21 cellular contexts compared by ENCODE assay signal in genomic region chr9:112446518-112446917, GRCh38. TPM values are rescaled to one million over a fixed set of nuclear protein-coding genes. Genes with fewer than 3 reads are reported as not detected.
DNase-seq lines count a peak whose midpoint lies in the region; ATAC-seq and TF ChIP-seq lines count a peak whose summit lies in the region.
"Had no signal": no experiment of that assay in that cellular context is flagged by ENCODE, and none has a peak within 500 bp of the region (broad histone marks: within the 10 kb centered on the region; RNA-seq: fewer than 3 reads in every experiment).

No MANE protein-coding gene starts in this region.

- DNase-seq in ascending aorta (ENCODE audit: low spot score in 2 of 2) (no peak), naive B cell (no peak), type B pancreatic cell (ENCODE audit: extremely low spot score, unreplicated experiment) (no peak), NCI-H1436 (lab: John Stamatoyannopoulos, UW) (no peak), thyroid gland (no peak)
- no peak for DNase-seq in activated naive CD4-positive, alpha-beta T cell treated with anti-CD3 and anti-CD28 coated beads, Interleukin-2, amount 50 U/mL, for 16 hours
- no peak for DNase-seq in activated CD8-positive, alpha-beta T cell treated with anti-CD3 and anti-CD28 coated beads for 36 hours
- DNase-seq: activated CD4-positive, alpha-beta T cell treated with anti-CD3 and anti-CD28 coated beads for 48 hours; activated naive CD4-positive, alpha-beta T cell; activated T-cell treated with anti-CD3 and anti-CD28 coated beads, Interleukin-2, amount 50 U/mL, for 48 hours; amniotic stem cell; glutamatergic neuron; HCEC 1CT; NCI-H187; NCI-H526 treated with DMSO at 0.1 percent for 48 hours; stimulated activated naive CD4-positive, alpha-beta T cell; T-helper 17 cell had no signal

- TF ChIP-seq CTCF in Loucy (conservative IDR thresholded peaks at IDR 0.05; ENCODE audit: low read length) = no peak
- TF ChIP-seq CTCF in ascending aorta (IDR thresholded peaks at IDR 0.05) = no peak
- TF ChIP-seq CTCF in type B pancreatic cell (conservative IDR thresholded peaks at IDR 0.05) = no peak
- TF ChIP-seq CTCF in thyroid gland (IDR thresholded peaks at IDR 0.05) = no peak
- TF ChIP-seq CTCF in activated CD8-positive, alpha-beta T cell treated with anti-CD3 and anti-CD28 coated beads for 36 hours (IDR thresholded peaks at IDR 0.05) = no peak

- peaks cover 33% of the 10 kb centered on the region for H3K4me1 ChIP-seq in Loucy (ENCODE audit: insufficient read depth, low read length, poor library complexity, severe bottlenecking)
- H3K4me1 ChIP-seq in ascending aorta = peaks cover 0 to 13% of the 10 kb centered on the region in 2 donors
- no peaks in the 10 kb centered on the region for H3K4me1 ChIP-seq in thyroid gland
- H3K4me1 ChIP-seq: SJSA1 had no signal

- no peaks in the 10 kb centered on the region for H3F3A ChIP-seq in Loucy (ENCODE audit: low read depth)

- H2AFZ ChIP-seq in Loucy (ENCODE audit: low read length) = peak overlapping the region; percentile 34; the same call in 1 of the 2 replicates

- H3K36me3 ChIP-seq in Loucy (ENCODE audit: insufficient read depth, low read length) (no peaks in the 10 kb centered on the region), ascending aorta (no peaks in the 10 kb centered on the region), thyroid gland (no peaks in the 10 kb centered on the region)
- H3K36me3 ChIP-seq: SJSA1 had no signal

- POLR2A ChIA-PET in activated CD8-positive, alpha-beta T cell treated with anti-CD3 and anti-CD28 coated beads for 36 hours (lab: Charles Lee) = no interaction called here

- H3K27ac Mint-ChIP-seq in naive B cell (peak overlapping the region; percentile 4 to 92 (median 63)), type B pancreatic cell (peak overlapping the region; percentile 79)
- H3K27ac Mint-ChIP-seq in activated CD8-positive, alpha-beta T cell treated with anti-CD3 and anti-CD28 coated beads for 36 hours = no peak overlapping the region

- H3K79me2 ChIP-seq in Loucy (ENCODE audit: insufficient read depth, low read length) = no peaks in the 10 kb centered on the region

- H3K9ac ChIP-seq in Loucy (ENCODE audit: low read depth, low read length, poor library complexity, severe bottlenecking) = peak overlapping the region; percentile 28

- TF ChIP-seq POLR2A in thyroid gland (IDR thresholded peaks at IDR 0.05) = no peak

- no peaks in the 10 kb centered on the region for H3K9me3 ChIP-seq in Loucy (ENCODE audit: insufficient read depth, low read depth, low read length)
- no peaks in the 10 kb centered on the region for H3K9me3 ChIP-seq in ascending aorta
- no peaks in the 10 kb centered on the region for H3K9me3 ChIP-seq in thyroid gland
- H3K9me3 ChIP-seq: SJSA1 had no signal

- H3K27me3 Mint-ChIP-seq in naive B cell (no peaks in the 10 kb centered on the region), type B pancreatic cell (no peaks in the 10 kb centered on the region)
- H3K27me3 Mint-ChIP-seq in activated CD8-positive, alpha-beta T cell treated with anti-CD3 and anti-CD28 coated beads for 36 hours = no peaks in the 10 kb centered on the region
- H3K27me3 Mint-ChIP-seq: T-helper 17 cell had no signal

- H3K4me3 Mint-ChIP-seq in naive B cell (peak overlapping the region in 6 of 8 donors; percentile 23 to 72 (median 51)), type B pancreatic cell (peak overlapping the region; percentile 44)
- H3K4me3 Mint-ChIP-seq in activated CD8-positive, alpha-beta T cell treated with anti-CD3 and anti-CD28 coated beads for 36 hours = no peak overlapping the region
- H3K4me3 Mint-ChIP-seq: CD14-positive monocyte, T-helper 17 cell had no signal

- H3K36me3 Mint-ChIP-seq in naive B cell = no peaks in the 10 kb centered on the region
- peaks cover 15% of the 10 kb centered on the region for H3K36me3 Mint-ChIP-seq in type B pancreatic cell
- H3K36me3 Mint-ChIP-seq in activated CD8-positive, alpha-beta T cell treated with anti-CD3 and anti-CD28 coated beads for 36 hours (ENCODE audit: low read depth) = no peaks in the 10 kb centered on the region

- intact Hi-C loops in ascending aorta (cut with DNase I) (loop anchor here (2.0 to 5.0 kb wide), 2 partner anchors 41 to 68 kb away; partner anchors contain the start of gene KIAA1958), thyroid gland (cut with DNase I) (no loop called here)
- intact Hi-C loops in activated CD8-positive, alpha-beta T cell treated with anti-CD3 and anti-CD28 coated beads for 36 hours (cut with micrococcal nuclease) = no loop called here

- no peak for ATAC-seq in naive B cell (ENCODE audit: low read depth in 2 of 2)
- ATAC-seq in activated CD8-positive, alpha-beta T cell treated with anti-CD3 and anti-CD28 coated beads for 36 hours = no peak
- ATAC-seq: T-helper 17 cell had no signal

- peaks cover 29 to 49% (median 42%) of the 10 kb centered on the region in 3 donors for H3K4me1 Mint-ChIP-seq in naive B cell
- peaks cover 12% of the 10 kb centered on the region for H3K4me1 Mint-ChIP-seq in type B pancreatic cell (ENCODE audit: unreplicated experiment)
- peaks cover 1% of the 10 kb centered on the region for H3K4me1 Mint-ChIP-seq in activated CD8-positive, alpha-beta T cell treated with anti-CD3 and anti-CD28 coated beads for 36 hours (ENCODE audit: low read depth)

- H3K27ac ChIP-seq in ascending aorta = peak overlapping the region; percentile 70 to 79
- H3K27ac ChIP-seq in thyroid gland = no peak overlapping the region
- H3K27ac ChIP-seq: SJSA1 had no signal

- WGBS in thyroid gland, 2 donors = 86 to 93% methylated on average over 2 of the region's 2 CpGs

- H3K9me3 Mint-ChIP-seq in naive B cell (no peaks in the 10 kb centered on the region), type B pancreatic cell (no peaks in the 10 kb centered on the region)
- H3K9me3 Mint-ChIP-seq in activated CD8-positive, alpha-beta T cell treated with anti-CD3 and anti-CD28 coated beads for 36 hours = no peaks in the 10 kb centered on the region
- H3K9me3 Mint-ChIP-seq: CD14-positive monocyte had no signal

- H4K20me1 ChIP-seq in Loucy (ENCODE audit: insufficient read depth, low read length, poor library complexity, severe bottlenecking) = no peaks in the 10 kb centered on the region

- H3K4me2 ChIP-seq in Loucy (ENCODE audit: low read depth, low read length, poor library complexity, severe bottlenecking) = peak overlapping the region; percentile 58

- CTCF ChIA-PET in activated CD8-positive, alpha-beta T cell treated with anti-CD3 and anti-CD28 coated beads for 36 hours (lab: Charles Lee) = interaction anchor here (1.2 kb wide), 2 partner anchors 19 to 86 kb away, joined by 3 read pairs; no protein-coding TSS in a partner anchor

- H3K4me3 ChIP-seq in Loucy (ENCODE audit: low read length, poor library complexity, severe bottlenecking) (no peak overlapping the region), ascending aorta (no peak overlapping the region), thyroid gland (replicated peaks in 1 of 3) (no peak overlapping the region)
- H3K4me3 ChIP-seq: coronary artery, SJSA1 had no signal

- H3K9me2 ChIP-seq in Loucy (replicated peaks; ENCODE audit: low read depth, low read length) = no peaks in the 10 kb centered on the region

- no peaks in the 10 kb centered on the region for H3K27me3 ChIP-seq in Loucy (ENCODE audit: insufficient read depth, low read length, poor library complexity, severe bottlenecking)
- H3K27me3 ChIP-seq in ascending aorta = no peaks in the 10 kb centered on the region
- no peaks in the 10 kb centered on the region for H3K27me3 ChIP-seq in thyroid gland
- H3K27me3 ChIP-seq: SJSA1 had no signal

RNA-seq across cellular contexts. Expression of gene KIAA1958, which starts 40.1 kb away (rescaled TPM):
- 2.0 TPM for total RNA-seq in ascending aorta
- polyA plus RNA-seq in naive B cell (ENCODE audit: low read depth in 6 of 6) = 1 to 10 TPM in 5 of 6 donors, not detected in 1; 2.0 to 5.3 (median 2.7) TPM
- total RNA-seq in type B pancreatic cell (ENCODE audit: low replicate concordance) = 15.0 and 28.1 TPM in 2 replicates
- 10 to 100 TPM in 2 of 4 donors, 1 to 10 TPM in 2; 8.3 to 11.2 (median 9.6) TPM for total RNA-seq in thyroid gland
- 10 to 100 TPM; 14.9 to 15.3 TPM for total RNA-seq in activated CD8-positive, alpha-beta T cell treated with anti-CD3 and anti-CD28 coated beads for 36 hours

Comparison
In these comparisons a context has a peak if more than half of its experiments do, and no peak if none do; other contexts are left out.
1. H3K27ac ChIP-seq: peak in ascending aorta (2 of 2); none in thyroid gland (0 of 3).